ENCODE assay signal across 1 cellular context in the genomic region with DNA sequence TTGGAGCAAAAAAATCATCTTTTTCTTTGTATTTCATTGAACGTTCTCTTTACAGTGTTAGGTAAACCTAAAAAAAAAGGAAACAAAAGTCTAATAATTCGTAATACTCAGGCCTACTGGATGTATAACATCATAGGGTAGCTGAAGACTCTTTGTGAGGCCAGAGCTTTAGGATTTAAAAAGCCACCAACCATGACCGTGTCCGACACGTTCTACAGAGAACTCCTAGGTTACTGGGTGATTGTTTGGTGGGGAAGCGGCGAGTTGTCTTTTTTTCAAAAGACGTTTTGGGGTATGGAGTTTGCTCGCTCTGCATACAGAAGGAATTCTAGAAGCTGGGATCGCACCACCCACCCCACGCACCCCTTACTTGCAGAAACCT.
TF ChIP-seq lines count a peak whose summit lies in the region.

No MANE protein-coding gene starts in this region.

TF ChIP-seq in IMR-90, 13 proteins besides CTCF, POLR2A, EP300 and RAD21:
- TF ChIP-seq, protein P1, sequence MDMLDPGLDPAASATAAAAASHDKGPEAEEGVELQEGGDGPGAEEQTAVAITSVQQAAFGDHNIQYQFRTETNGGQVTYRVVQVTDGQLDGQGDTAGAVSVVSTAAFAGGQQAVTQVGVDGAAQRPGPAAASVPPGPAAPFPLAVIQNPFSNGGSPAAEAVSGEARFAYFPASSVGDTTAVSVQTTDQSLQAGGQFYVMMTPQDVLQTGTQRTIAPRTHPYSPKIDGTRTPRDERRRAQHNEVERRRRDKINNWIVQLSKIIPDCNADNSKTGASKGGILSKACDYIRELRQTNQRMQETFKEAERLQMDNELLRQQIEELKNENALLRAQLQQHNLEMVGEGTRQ (IDR thresholded peaks at IDR 0.05; ENCODE audit: low read depth, low read length) = no peak
- TF ChIP-seq FOS (IDR thresholded peaks at IDR 0.05; ENCODE audit: low read depth, low read length) (no peak), RFX5 (IDR thresholded peaks at IDR 0.05; ENCODE audit: low read depth, low read length) (no peak), BHLHE40 (IDR thresholded peaks at IDR 0.05; ENCODE audit: low read depth, low read length) (no peak)
